In the genomic region with DNA sequence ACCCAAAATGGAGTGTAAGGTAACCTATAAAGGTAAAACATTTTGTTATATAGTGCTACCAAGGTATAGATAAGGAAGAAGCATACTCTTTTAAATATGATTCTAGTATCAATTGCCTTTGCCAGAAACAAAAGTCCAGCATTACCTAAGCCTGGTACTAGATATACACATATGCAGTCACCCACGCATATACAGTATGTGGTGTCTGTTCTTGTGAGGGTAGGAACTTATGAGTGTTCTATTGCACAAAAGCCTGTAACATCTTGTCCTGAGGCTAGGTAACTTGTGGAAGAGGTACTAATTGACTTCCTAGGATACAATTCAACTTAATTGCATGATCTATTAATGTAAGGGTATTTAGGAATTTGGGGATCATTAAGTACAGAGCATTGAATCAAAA, we compare ENCODE assay signal across 18 cellular contexts. TPM values are rescaled to one million over a fixed set of nuclear protein-coding genes. Genes with fewer than 3 reads are reported as not detected.
A peak's percentile ranks its signal among the peaks of the same experiment; 100 is the strongest.
DNase-seq lines count a peak whose midpoint lies in the region; ATAC-seq, FAIRE-seq and TF ChIP-seq lines count a peak whose summit lies in the region.
"Had no signal": no experiment of that assay in that cellular context is flagged by ENCODE, and none has a peak within 500 bp of the region (broad histone marks: within the 10 kb centered on the region; RNA-seq: fewer than 3 reads in every experiment).

No MANE protein-coding gene starts in this region.

- H3K4me3 Mint-ChIP-seq in MCF 10A (ENCODE audit: unreplicated experiment) = no peak overlapping the region
- H3K4me3 Mint-ChIP-seq: CD8-positive, alpha-beta memory T cell; H9 had no signal

- H3K4me1 Mint-ChIP-seq in MCF 10A (ENCODE audit: insufficient read depth, unreplicated experiment) = peaks cover 10% of the 10 kb centered on the region
- H3K4me1 Mint-ChIP-seq: H9 had no signal

- CTCF ChIA-PET in MCF 10A (lab: Yijun Ruan, JAX) = interaction anchor here (0.7 kb wide), 2 partner anchors 145 to 160 kb away, joined by 3 read pairs; no protein-coding TSS in a partner anchor

- POLR2A ChIA-PET in MCF 10A (lab: Yijun Ruan, JAX) = no interaction called here

- peak overlapping the region; percentile 36 for H3K27ac Mint-ChIP-seq in MCF 10A (ENCODE audit: low read depth, unreplicated experiment)
- H3K27ac Mint-ChIP-seq: H9 had no signal

- no peak overlapping the region for H3K4me3 ChIP-seq in breast epithelium
- H3K4me3 ChIP-seq in bronchial epithelial cell (ENCODE audit: low read depth, low read length) = no peak overlapping the region
- no peak overlapping the region for H3K4me3 ChIP-seq in left ventricle myocardium inferior
- H3K4me3 ChIP-seq: BLaER1 had no signal

- ATAC-seq in foreskin keratinocyte (peak; percentile 54), HG03520 (IDR thresholded peaks at IDR 0.05; ENCODE audit: unreplicated experiment) (no peak), HG02759 (IDR thresholded peaks at IDR 0.05; ENCODE audit: unreplicated experiment) (no peak)

- no peaks in the 10 kb centered on the region for H3K9me3 Mint-ChIP-seq in MCF 10A (ENCODE audit: unreplicated experiment)
- H3K9me3 Mint-ChIP-seq: CD8-positive, alpha-beta memory T cell; H9 had no signal

- BruUV-seq in MCF 10A (replicated peaks; lab: Mats Ljungman, UMichigan) = no TSS peak

- no peak for TF ChIP-seq POLR2A in breast epithelium (IDR thresholded peaks at IDR 0.05)

- H3K27me3 ChIP-seq in breast epithelium (no peaks in the 10 kb centered on the region), bronchial epithelial cell (ENCODE audit: control insufficient read depth, insufficient read depth, low read length) (no peaks in the 10 kb centered on the region), foreskin keratinocyte (no peaks in the 10 kb centered on the region), left ventricle myocardium inferior (ENCODE audit: low read depth) (no peaks in the 10 kb centered on the region)
- H3K27me3 ChIP-seq: BLaER1 had no signal

- DNase-seq in MCF 10A (ENCODE audit: unreplicated experiment) (peak; percentile 51), breast epithelium (ENCODE audit: low spot score in 2 of 2) (no peak), bronchial epithelial cell (ENCODE audit: low read depth) (peak; percentile 76), foreskin keratinocyte (no peak), left ventricle myocardium inferior (no peak), retina (no peak)
- DNase-seq: 8988T; AML-193; Caco-2; CD8-positive, alpha-beta memory T cell; DND-41; GDM1; GOT3; H9 had no signal

- TF ChIP-seq CTCF in MCF 10A (IDR thresholded peaks at IDR 0.05; ENCODE audit: unreplicated experiment) (no peak), breast epithelium (IDR thresholded peaks at IDR 0.05) (no peak), bronchial epithelial cell (IDR thresholded peaks at IDR 0.05; ENCODE audit: insufficient read depth, low read length, severe bottlenecking) (no peak), foreskin keratinocyte (conservative IDR thresholded peaks at IDR 0.05) (no peak), left ventricle myocardium inferior (IDR thresholded peaks at IDR 0.05; ENCODE audit: borderline replicate concordance) (no peak)

- H3K9me3 ChIP-seq in breast epithelium (no peaks in the 10 kb centered on the region), left ventricle myocardium inferior (replicated peaks) (no peaks in the 10 kb centered on the region)
- H3K9me3 ChIP-seq: BLaER1, Caco-2 had no signal

- H3K36me3 ChIP-seq in breast epithelium = no peaks in the 10 kb centered on the region
- H3K36me3 ChIP-seq in bronchial epithelial cell (ENCODE audit: control insufficient read depth, insufficient read depth, low read length) = peaks cover 5% of the 10 kb centered on the region
- no peaks in the 10 kb centered on the region for H3K36me3 ChIP-seq in left ventricle myocardium inferior
- H3K36me3 ChIP-seq: BLaER1 had no signal

- FAIRE-seq in bronchial epithelial cell (lab: Jason Lieb, UNC) = no peak

- no peaks in the 10 kb centered on the region for H3K36me3 Mint-ChIP-seq in MCF 10A (ENCODE audit: insufficient read depth, unreplicated experiment)

- intact Hi-C loops in MCF 10A (cut with micrococcal nuclease) (no loop called here), breast epithelium (cut with DNase I; ENCODE audit: low total_unique reads) (no loop called here), left ventricle myocardium inferior (cut with micrococcal nuclease) (no loop called here)

- H3K27ac ChIP-seq in breast epithelium (no peak overlapping the region), foreskin keratinocyte (no peak overlapping the region), left ventricle myocardium inferior (replicated peaks) (no peak overlapping the region)
- H3K27ac ChIP-seq: BLaER1, HL-60 had no signal

- H3K27me3 Mint-ChIP-seq in MCF 10A (ENCODE audit: insufficient read depth, unreplicated experiment) = no peaks in the 10 kb centered on the region
- H3K27me3 Mint-ChIP-seq: CD8-positive, alpha-beta memory T cell had no signal

- no peaks in the 10 kb centered on the region for H3K4me1 ChIP-seq in breast epithelium
- H3K4me1 ChIP-seq in foreskin keratinocyte = peaks cover 36% of the 10 kb centered on the region
- no peaks in the 10 kb centered on the region for H3K4me1 ChIP-seq in left ventricle myocardium inferior
- H3K4me1 ChIP-seq: BLaER1 had no signal

RNA-seq across cellular contexts. Expression of gene IFNE, which starts 31.3 kb away (rescaled TPM):
- 2.1 and 2.4 TPM in 2 replicates for total RNA-seq in MCF 10A (2022)
- 1 to 10 TPM in 1 of 3 donors, under 1 TPM in 1, not detected in 1; 0.33 to 1.0 TPM for total RNA-seq in breast epithelium
- total RNA-seq in bronchial epithelial cell = 4.0 and 12.4 TPM in 2 replicates
- total RNA-seq in foreskin keratinocyte = 1.4 and 1.9 TPM in 2 replicates
- 0.30 and 0.60 TPM in 2 replicates for polyA plus RNA-seq in foreskin keratinocyte
- total RNA-seq in left ventricle myocardium inferior = not detected
- total RNA-seq: H9 had no signal
- polyA plus RNA-seq: CD8-positive, alpha-beta memory T cell had no signal

Comparison
In these comparisons a context has a peak if more than half of its experiments do, and no peak if none do; other contexts are left out.
1. DNase-seq: peak in MCF 10A (single experiment) and bronchial epithelial cell (single experiment); none in breast epithelium (0 of 2), foreskin keratinocyte (0 of 2), left ventricle myocardium inferior (single experiment) and retina (single experiment).